ENCODE assay signal across 29 cellular contexts in genomic region chr15:54579855-54580254, GRCh38.
"Had no signal": no experiment of that assay in that cellular context is flagged by ENCODE, and none has a peak within 500 bp of the region (broad histone marks: within the 10 kb centered on the region; RNA-seq: fewer than 3 reads in every experiment).

No MANE protein-coding gene starts in this region.

- H3K9me3 ChIP-seq: ovary, psoas muscle, thoracic aorta, thyroid gland, tibial nerve, upper lobe of right lung, uterus had no signal

- H3K4me1 ChIP-seq: neural progenitor cell, parathyroid adenoma, psoas muscle, spleen, stomach, thyroid gland, upper lobe of right lung, uterus had no signal

- H3K27ac Mint-ChIP-seq: naive thymus-derived CD4-positive, alpha-beta T cell; natural killer cell; nephron; neural progenitor cell; progenitor cell of endocrine pancreas; stimulated activated naive B cell treated with anti-CD40 and anti-IgM and Interleukin-4, amounts not matched to agents 10 μg/mL and 1 μg/mL and 100 μg/mL, for 72 hours; stimulated activated naive CD8-positive, alpha-beta T cell treated with anti-CD3 and anti-CD28 coated beads, Interleukin-15, Interleukin-2, amounts not matched to agents 100 ng/mL and 50 ng/mL, for 24 hours had no signal

- H3K27ac ChIP-seq: neural progenitor cell, ovary, parathyroid adenoma, psoas muscle, skin epidermis, spleen, stomach, thoracic aorta, thyroid gland, tibial nerve, upper lobe of right lung, uterus had no signal

- H3K4me3 ChIP-seq: neural progenitor cell, ovary, psoas muscle, skin epidermis, smooth muscle cell, spleen, stomach, thoracic aorta, thyroid gland, tibial nerve, upper lobe of right lung, uterus had no signal

- H3K9ac ChIP-seq: neural progenitor cell, parathyroid adenoma had no signal

- H3K36me3 ChIP-seq: neural progenitor cell, ovary, spleen, stomach, thoracic aorta, thyroid gland, tibial nerve, upper lobe of right lung, uterus had no signal

- ATAC-seq: naive thymus-derived CD4-positive, alpha-beta T cell; natural killer cell; psoas muscle; right cardiac atrium; sciatic nerve; stimulated activated naive B cell treated with anti-CD40 and anti-IgM and Interleukin-4, amounts not matched to agents 10 μg/mL and 1 μg/mL and 100 μg/mL, for 72 hours; upper lobe of right lung had no signal

- H3K9me3 Mint-ChIP-seq: neural progenitor cell had no signal

- H2AFZ ChIP-seq: neural progenitor cell, parathyroid adenoma had no signal

- DNase-seq: naive thymus-derived CD4-positive, alpha-beta T cell; natural killer cell; occipital lobe; ovary; posterior cingulate gyrus; psoas muscle; right cardiac atrium; spleen; stimulated activated CD4-positive, alpha-beta T cell treated with anti-CD3 and anti-CD28 coated beads, Interleukin-12 subunit alpha, Interleukin-12 subunit beta, amount 100 ng/mL, for 4 hours; stimulated activated CD4-positive, alpha-beta T cell treated with anti-CD3 and anti-CD28 coated beads, Interleukin-1b, Interleukin-23, amount 100 ng/mL, for 48 hours; stimulated activated CD4-positive, alpha-beta T cell treated with anti-CD3 and anti-CD28 coated beads, Interleukin-4, amount 100 ng/mL, for 1 hour; stimulated activated CD4-positive, alpha-beta T cell treated with anti-CD3 and anti-CD28 coated beads, Interleukin-4, amount 100 ng/mL, for 4 hours; stimulated activated CD8-positive, alpha-beta memory T cell treated with anti-CD3 and anti-CD28 coated beads, Interleukin-4, amount 100 ng/mL, for 48 hours; stimulated activated naive B cell treated with anti-CD40 and anti-IgM and Interleukin-4, amounts not matched to agents 10 μg/mL and 1 μg/mL and 100 μg/mL, for 72 hours; stimulated activated naive CD4-positive, alpha-beta T cell treated with Interleukin-2 at 50 U/mL for 16 hours; stomach; thyroid gland; upper lobe of right lung; uterus had no signal

- H3K4me1 Mint-ChIP-seq: naive thymus-derived CD4-positive, alpha-beta T cell; natural killer cell; stimulated activated naive B cell treated with anti-CD40 and anti-IgM and Interleukin-4, amounts not matched to agents 10 μg/mL and 1 μg/mL and 100 μg/mL, for 72 hours had no signal

- H3K4me2 ChIP-seq: neural progenitor cell, smooth muscle cell had no signal

- H3K4me3 Mint-ChIP-seq: naive thymus-derived CD4-positive, alpha-beta T cell; natural killer cell; nephron; neural progenitor cell; stimulated activated naive B cell treated with anti-CD40 and anti-IgM and Interleukin-4, amounts not matched to agents 10 μg/mL and 1 μg/mL and 100 μg/mL, for 72 hours; stimulated activated naive CD8-positive, alpha-beta T cell treated with anti-CD3 and anti-CD28 coated beads, Interleukin-15, Interleukin-2, amounts not matched to agents 100 ng/mL and 50 ng/mL, for 24 hours had no signal

- H3K36me3 Mint-ChIP-seq: naive thymus-derived CD4-positive, alpha-beta T cell; natural killer cell; neural progenitor cell; stimulated activated naive B cell treated with anti-CD40 and anti-IgM and Interleukin-4, amounts not matched to agents 10 μg/mL and 1 μg/mL and 100 μg/mL, for 72 hours had no signal

- H3K27me3 ChIP-seq: neural progenitor cell, ovary, spleen, stomach, thyroid gland, tibial nerve, upper lobe of right lung, uterus had no signal
